In the genomic region with DNA sequence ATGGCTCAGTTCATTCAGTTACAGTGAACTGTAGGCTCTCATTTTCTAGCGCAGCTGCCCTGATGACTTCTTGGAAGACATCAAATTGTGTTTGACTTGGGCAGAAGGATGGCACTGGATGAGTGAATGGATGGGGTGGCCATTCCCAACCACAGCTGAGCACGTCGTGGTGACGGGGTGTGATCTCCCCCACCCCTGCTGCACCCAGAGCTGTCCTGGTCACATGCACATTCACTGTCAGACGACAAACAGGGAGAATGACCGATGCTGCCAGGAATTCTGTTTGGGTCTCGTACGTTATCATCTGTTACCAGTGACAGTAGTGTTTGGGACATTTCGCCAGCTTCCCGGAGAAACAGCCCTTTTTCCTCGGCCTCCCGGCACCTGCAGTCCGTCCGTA, we compare ENCODE assay signal across 24 cellular contexts.
"Had no signal": no experiment of that assay in that cellular context is flagged by ENCODE, and none has a peak within 500 bp of the region (broad histone marks: within the 10 kb centered on the region; RNA-seq: fewer than 3 reads in every experiment).

No MANE protein-coding gene starts in this region.

- DNase-seq: effector memory CD4-positive, alpha-beta T cell; glutamatergic neuron; kidney; left colon; mammary epithelial cell; mucosa of descending colon; occipital lobe; right lobe of liver; spleen; stimulated activated CD4-positive, alpha-beta T cell treated with anti-CD3 and anti-CD28 coated beads, Interleukin-2, amount 100 ng/mL, for 24 hours; stimulated activated CD4-positive, alpha-beta T cell treated with anti-CD3 and anti-CD28 coated beads, Interleukin-4, amount 100 ng/mL, for 4 hours; stimulated activated naive B cell treated with anti-CD40 and anti-IgM and Interleukin-4, amounts not matched to agents 10 μg/mL and 1 μg/mL and 100 μg/mL, for 72 hours; stomach; substantia nigra; upper lobe of right lung had no signal

- H3K79me2 ChIP-seq: hepatocyte, parathyroid adenoma had no signal

- FAIRE-seq: kidney had no signal

- H2AFZ ChIP-seq: hepatocyte, parathyroid adenoma had no signal

- H3K9ac ChIP-seq: parathyroid adenoma had no signal

- H3K4me3 Mint-ChIP-seq: natural killer cell treated with Interleukin-12 subunit alpha and Interleukin-12 subunit beta and Interleukin-15 and Interleukin-18, amount 100 ng/mL, for 72 hours; stimulated activated naive B cell treated with anti-CD40 and anti-IgM and Interleukin-4, amounts not matched to agents 10 μg/mL and 1 μg/mL and 100 μg/mL, for 72 hours had no signal

- H3K4me1 ChIP-seq: esophagus muscularis mucosa, gastroesophageal sphincter, parathyroid adenoma, prostate gland, right lobe of liver, spleen, stomach, upper lobe of right lung had no signal

- H3K27ac ChIP-seq: cardiac muscle cell, epithelial cell of prostate, esophagus muscularis mucosa, gastroesophageal sphincter, hepatocyte, parathyroid adenoma, prostate gland, right lobe of liver, spleen, stomach, thoracic aorta, upper lobe of right lung had no signal

- H3K4me2 ChIP-seq: hepatocyte had no signal

- H3K36me3 Mint-ChIP-seq: natural killer cell treated with Interleukin-12 subunit alpha and Interleukin-12 subunit beta and Interleukin-15 and Interleukin-18, amount 100 ng/mL, for 72 hours; stimulated activated naive B cell treated with anti-CD40 and anti-IgM and Interleukin-4, amounts not matched to agents 10 μg/mL and 1 μg/mL and 100 μg/mL, for 72 hours had no signal

- H3K9me3 ChIP-seq: esophagus muscularis mucosa, gastroesophageal sphincter, mucosa of descending colon, prostate gland, right lobe of liver, spleen, stomach, thoracic aorta, upper lobe of right lung had no signal

- H3K9me3 Mint-ChIP-seq: natural killer cell treated with Interleukin-12 subunit alpha and Interleukin-12 subunit beta and Interleukin-15 and Interleukin-18, amount 100 ng/mL, for 72 hours; stimulated activated naive B cell treated with anti-CD40 and anti-IgM and Interleukin-4, amounts not matched to agents 10 μg/mL and 1 μg/mL and 100 μg/mL, for 72 hours had no signal

- H3K27me3 ChIP-seq: cardiac muscle cell, esophagus muscularis mucosa, gastroesophageal sphincter, hepatocyte, right lobe of liver, spleen, upper lobe of right lung had no signal

- H3K4me3 ChIP-seq: cardiac muscle cell, esophagus muscularis mucosa, gastroesophageal sphincter, hepatocyte, mucosa of descending colon, prostate gland, right lobe of liver, spleen, stomach, thoracic aorta, upper lobe of right lung had no signal

- H3K36me3 ChIP-seq: cardiac muscle cell, esophagus muscularis mucosa, gastroesophageal sphincter, prostate gland, right lobe of liver, spleen, stomach, thoracic aorta, upper lobe of right lung had no signal

- H3K27ac Mint-ChIP-seq: natural killer cell treated with Interleukin-12 subunit alpha and Interleukin-12 subunit beta and Interleukin-15 and Interleukin-18, amount 100 ng/mL, for 72 hours; stimulated activated naive B cell treated with anti-CD40 and anti-IgM and Interleukin-4, amounts not matched to agents 10 μg/mL and 1 μg/mL and 100 μg/mL, for 72 hours had no signal

- ATAC-seq: gastroesophageal sphincter; left colon; mucosa of descending colon; natural killer cell treated with Interleukin-12 subunit alpha and Interleukin-12 subunit beta and Interleukin-15 and Interleukin-18, amount 100 ng/mL, for 72 hours; stimulated activated naive B cell treated with anti-CD40 and anti-IgM and Interleukin-4, amounts not matched to agents 10 μg/mL and 1 μg/mL and 100 μg/mL, for 72 hours had no signal
